In the genomic region with DNA sequence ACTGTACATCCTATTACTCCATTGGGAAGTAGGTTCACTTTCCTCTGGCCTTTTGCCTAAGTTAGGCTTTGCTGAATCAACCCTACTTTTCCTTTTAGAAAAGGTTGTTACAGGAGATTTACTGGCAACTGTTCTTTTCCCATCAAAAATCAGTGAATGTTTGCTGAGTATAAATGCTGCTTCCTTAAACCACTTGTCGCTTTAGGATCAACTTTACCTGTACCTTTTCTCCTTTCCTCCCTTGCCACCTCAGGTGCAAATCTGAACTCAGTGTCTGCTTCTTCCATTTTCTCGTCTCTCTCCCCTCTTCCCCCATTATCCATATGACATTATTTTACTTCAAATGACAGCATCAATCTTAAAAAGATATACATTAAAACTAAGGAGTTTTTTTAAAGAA, we compare ENCODE assay signal across 17 cellular contexts.
"Had no signal": no experiment of that assay in that cellular context is flagged by ENCODE, and none has a peak within 500 bp of the region (broad histone marks: within the 10 kb centered on the region; RNA-seq: fewer than 3 reads in every experiment).

No MANE protein-coding gene starts in this region.

- H3K27me3 ChIP-seq: neural progenitor cell, sigmoid colon, stomach, tibial artery had no signal

- H3K4me3 Mint-ChIP-seq: effector memory CD8-positive, alpha-beta T cell; nephron; neural progenitor cell; stimulated activated memory B cell treated with anti-CD40 and anti-IgM and Interleukin-4, amounts not matched to agents 10 μg/mL and 1 μg/mL and 100 μg/mL, for 72 hours; type B pancreatic cell had no signal

- H3K27ac Mint-ChIP-seq: effector memory CD8-positive, alpha-beta T cell; neural progenitor cell; stimulated activated memory B cell treated with anti-CD40 and anti-IgM and Interleukin-4, amounts not matched to agents 10 μg/mL and 1 μg/mL and 100 μg/mL, for 72 hours; type B pancreatic cell had no signal

- FAIRE-seq: endometrium, frontal cortex, keratinocyte had no signal

- DNase-seq: cortex of kidney; effector memory CD8-positive, alpha-beta T cell; left ventricle myocardium superior; lower lobe of right lung; psoas muscle; right cardiac atrium; sigmoid colon; stimulated activated CD4-positive, alpha-beta T cell treated with anti-CD3 and anti-CD28 coated beads, Interleukin-4, amount 100 ng/mL, for 4 hours; stomach; tibial artery had no signal

- H3K27me3 Mint-ChIP-seq: effector memory CD8-positive, alpha-beta T cell; stimulated activated memory B cell treated with anti-CD40 and anti-IgM and Interleukin-4, amounts not matched to agents 10 μg/mL and 1 μg/mL and 100 μg/mL, for 72 hours; type B pancreatic cell had no signal

- H3K4me3 ChIP-seq: lower lobe of right lung, neural progenitor cell, psoas muscle, sigmoid colon, stomach, tibial artery had no signal

- H3K9me3 Mint-ChIP-seq: effector memory CD8-positive, alpha-beta T cell; nephron; neural progenitor cell; stimulated activated memory B cell treated with anti-CD40 and anti-IgM and Interleukin-4, amounts not matched to agents 10 μg/mL and 1 μg/mL and 100 μg/mL, for 72 hours; type B pancreatic cell had no signal

- H3K4me1 ChIP-seq: lower lobe of right lung, neural progenitor cell, psoas muscle, sigmoid colon, stomach, tibial artery had no signal

- H3K27ac ChIP-seq: lower lobe of right lung, neural progenitor cell, psoas muscle, sigmoid colon, stomach, tibial artery had no signal

- H3K9me3 ChIP-seq: lower lobe of right lung, psoas muscle, sigmoid colon, stomach, tibial artery had no signal

- ATAC-seq: effector memory CD8-positive, alpha-beta T cell; left ventricle myocardium superior; lower lobe of right lung; psoas muscle; right cardiac atrium; stimulated activated memory B cell treated with anti-CD40 and anti-IgM and Interleukin-4, amounts not matched to agents 10 μg/mL and 1 μg/mL and 100 μg/mL, for 72 hours had no signal

- H3K4me1 Mint-ChIP-seq: nephron; stimulated activated memory B cell treated with anti-CD40 and anti-IgM and Interleukin-4, amounts not matched to agents 10 μg/mL and 1 μg/mL and 100 μg/mL, for 72 hours had no signal
